In the genomic region with DNA sequence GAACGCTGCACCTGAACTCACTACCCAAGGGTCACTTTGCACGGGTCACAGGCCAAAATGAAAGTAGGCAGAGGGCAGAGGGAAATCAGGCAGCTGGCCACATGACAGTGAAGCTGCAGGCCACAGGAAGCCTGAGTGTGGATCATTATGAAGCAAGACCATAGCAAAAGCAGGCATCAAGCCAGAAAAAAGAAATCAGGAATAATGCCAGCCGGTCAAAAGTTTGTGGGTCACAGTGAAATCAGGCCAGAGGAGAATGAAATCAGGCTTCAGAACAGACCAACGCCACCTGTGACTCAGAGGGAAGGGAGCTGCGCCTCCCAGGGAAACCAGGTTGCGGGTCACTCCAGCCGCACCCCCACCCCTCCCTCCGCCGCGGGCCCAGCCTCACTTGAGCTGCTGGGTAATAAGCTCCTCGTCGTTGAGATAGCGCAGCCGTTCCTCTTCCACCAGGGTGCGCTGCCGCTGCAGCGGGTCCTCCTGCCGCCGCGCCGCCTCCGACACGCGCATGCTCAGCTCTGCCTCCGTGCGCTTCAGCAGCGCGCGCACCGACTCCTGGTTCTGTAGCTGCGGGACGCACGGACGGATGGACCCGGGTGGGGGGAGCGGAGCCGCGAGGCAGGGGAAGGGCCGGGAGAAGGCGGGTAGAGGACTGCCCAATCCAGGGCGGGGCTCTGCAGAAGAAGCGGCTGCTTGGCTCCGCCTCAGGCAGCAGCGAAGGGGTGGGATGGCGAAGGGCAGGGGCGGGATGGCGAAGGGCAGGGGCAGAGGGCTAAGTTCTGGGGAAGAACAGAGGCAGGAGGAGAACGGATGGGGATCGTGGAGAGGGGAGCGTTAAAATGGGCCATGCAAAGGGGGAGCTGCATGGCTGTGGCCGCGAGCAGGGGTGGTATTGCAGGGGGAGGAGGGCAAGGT, we compare ENCODE assay signal across 8 cellular contexts. TPM values are rescaled to one million over a fixed set of nuclear protein-coding genes. Genes with fewer than 3 reads are reported as not detected.
DNase-seq lines count a peak whose midpoint lies in the region; ATAC-seq and TF ChIP-seq lines count a peak whose summit lies in the region.

No MANE protein-coding gene starts in this region.

- DNase-seq in DMS79 treated with DMSO at 0.1 percent for 48 hours (lab: John Stamatoyannopoulos, UW) (peak; percentile 93), HCT116 (ENCODE audit: low read depth, low spot score) (peak; percentile 92), NCI-H1105 (lab: John Stamatoyannopoulos, UW) (peak; percentile 91), SKM-1 (lab: John Stamatoyannopoulos, UW; ENCODE audit: unreplicated experiment) (peak; percentile 89), glutamatergic neuron (peak; percentile 93), occipital lobe (lab: John Stamatoyannopoulos, UW) (peak; percentile 86), superior temporal gyrus (ENCODE audit: extremely low spot score) (peak; percentile 96)

- peak; percentile 90 for ATAC-seq in HCT116

- H3K4me2 ChIP-seq in HCT116 (ENCODE audit: low read length), result peak overlapping the region; percentile 96

- H3K4me1 ChIP-seq in HCT116 (ENCODE audit: control insufficient read depth in 1 of 2, insufficient read depth in 2 of 2, low read length in 2 of 2), result peaks cover 21 to 42% of the 10 kb centered on the region in 2 experiments

- peak; percentile 93 for TF ChIP-seq RAD21 in HCT116 (IDR thresholded peaks at IDR 0.05; ENCODE audit: low read depth)

- no peaks in the 10 kb centered on the region for H3K9me3 Mint-ChIP-seq in activated naive CD8-positive, alpha-beta T cell (ENCODE audit: low read depth)
- H3K9me3 Mint-ChIP-seq in glutamatergic neuron (ENCODE audit: unreplicated experiment), result peaks cover 7% of the 10 kb centered on the region

- peak; percentile 88 to 97 (median 95) for TF ChIP-seq CTCF in HCT116 (IDR thresholded peaks at IDR 0.05 in 2 of 3, conservative IDR thresholded peaks at IDR 0.05 in 1 of 3; ENCODE audit: borderline replicate concordance in 1 of 3, insufficient read depth in 1 of 3, low read depth in 2 of 3, low read length in 2 of 3)
- peak; percentile 81 for TF ChIP-seq CTCF in glutamatergic neuron (IDR thresholded peaks at IDR 0.05; ENCODE audit: partially characterized antibody, unreplicated experiment)

- H3K36me3 ChIP-seq in HCT116 (ENCODE audit: control insufficient read depth in 1 of 2, insufficient read depth in 2 of 2, low read length in 2 of 2), result no peaks in the 10 kb centered on the region

- H3K9ac ChIP-seq in HCT116 (ENCODE audit: low read length), result peak overlapping the region; percentile 57

- peak overlapping the region; percentile 96 for H3K4me3 Mint-ChIP-seq in activated naive CD8-positive, alpha-beta T cell
- H3K4me3 Mint-ChIP-seq in glutamatergic neuron (ENCODE audit: unreplicated experiment), result peak overlapping the region; percentile 91

- H3K27ac Mint-ChIP-seq in activated naive CD8-positive, alpha-beta T cell, result no peak overlapping the region
- no peak overlapping the region for H3K27ac Mint-ChIP-seq in glutamatergic neuron (ENCODE audit: unreplicated experiment)

- peak overlapping the region; percentile 46 to 61 for H3K4me3 ChIP-seq in HCT116 (replicated peaks in 1 of 2; ENCODE audit: low read depth in 1 of 2, low read length in 2 of 2)

- no peak overlapping the region for H2AFZ ChIP-seq in HCT116 (ENCODE audit: low read depth, low read length, poor library complexity, severe bottlenecking)

- H3K79me2 ChIP-seq in HCT116 (ENCODE audit: insufficient read depth, low read length), result no peaks in the 10 kb centered on the region

- intact Hi-C loops in HCT116 (cut with micrococcal nuclease), result loop anchor here (1.0 to 2.0 kb wide), 2 partner anchors 26 to 109 kb away; no protein-coding TSS in a partner anchor

- H3K9me3 ChIP-seq in HCT116 (ENCODE audit: control insufficient read depth in 1 of 2, insufficient read depth in 1 of 2, low read depth in 1 of 2, low read length in 2 of 2), result no peaks in the 10 kb centered on the region

- POLR2A ChIA-PET in HCT116 (lab: Charles Lee), result interaction anchor here (0.5 to 1.7 kb wide), 11 partner anchors 12 to 653 kb away, joined by 3 to 6 read pairs (median 4); a partner anchor contains a TSS

- RAD21 ChIA-PET in HCT116 (lab: Charles Lee; ENCODE audit: low non-redundant PET in 1 of 2, low total read pairs in 2 of 2, uncharacterized antibody in 2 of 2, unreplicated experiment in 2 of 2), result interaction anchor here (0.7 to 2.4 kb wide), 9 partner anchors 21 to 109 kb away, joined by 3 to 21 read pairs (median 7); no protein-coding TSS in a partner anchor

- peak overlapping the region; percentile 47 for H3K27ac ChIP-seq in HCT116 (ENCODE audit: low read depth, low read length)

- no peak for TF ChIP-seq POLR2A in HCT116 (IDR thresholded peaks at IDR 0.05; ENCODE audit: borderline replicate concordance, extremely low read depth, insufficient read depth, insufficient read length)

- H3K36me3 Mint-ChIP-seq in activated naive CD8-positive, alpha-beta T cell, result no peaks in the 10 kb centered on the region
- H3K36me3 Mint-ChIP-seq in glutamatergic neuron (ENCODE audit: unreplicated experiment), result no peaks in the 10 kb centered on the region

- H3K4me1 Mint-ChIP-seq in activated naive CD8-positive, alpha-beta T cell (ENCODE audit: low read depth), result peaks cover 25% of the 10 kb centered on the region
- peaks cover 8% of the 10 kb centered on the region for H3K4me1 Mint-ChIP-seq in glutamatergic neuron (ENCODE audit: low read depth, unreplicated experiment)

- no peaks in the 10 kb centered on the region for H3K9me2 ChIP-seq in HCT116 (ENCODE audit: insufficient read depth)

- H3K27me3 Mint-ChIP-seq in activated naive CD8-positive, alpha-beta T cell, result peaks cover 14% of the 10 kb centered on the region
- peaks cover 28% of the 10 kb centered on the region for H3K27me3 Mint-ChIP-seq in glutamatergic neuron (ENCODE audit: unreplicated experiment)

- no TSS peak for BruUV-seq in HCT116 (replicated peaks; lab: Mats Ljungman, UMichigan)

- no peaks in the 10 kb centered on the region for H3K27me3 ChIP-seq in HCT116 (ENCODE audit: insufficient read depth, low read length)

- no peaks in the 10 kb centered on the region for H4K20me1 ChIP-seq in HCT116 (ENCODE audit: insufficient read depth)

- CTCF ChIA-PET in HCT116 (lab: Charles Lee), result interaction anchor here (0.8 to 4.8 kb wide), 30 partner anchors 8 to 208 kb away, joined by 3 to 146 read pairs (median 4); a partner anchor contains a TSS

TF ChIP-seq in HCT116, 20 proteins besides CTCF, POLR2A, EP300 and RAD21:
- TF ChIP-seq EZH2phosphoT487 (IDR thresholded peaks at IDR 0.05; ENCODE audit: borderline replicate concordance), result no peak
- TF ChIP-seq, protein P1, sequence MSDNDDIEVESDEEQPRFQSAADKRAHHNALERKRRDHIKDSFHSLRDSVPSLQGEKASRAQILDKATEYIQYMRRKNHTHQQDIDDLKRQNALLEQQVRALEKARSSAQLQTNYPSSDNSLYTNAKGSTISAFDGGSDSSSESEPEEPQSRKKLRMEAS (IDR thresholded peaks at IDR 0.05), result peak; percentile 66
- no peak for TF ChIP-seq SIN3A (IDR thresholded peaks at IDR 0.05; ENCODE audit: low read depth)
- TF ChIP-seq SP1 (IDR thresholded peaks at IDR 0.05; ENCODE audit: low read depth), result no peak
- no peak for TF ChIP-seq ZFX (IDR thresholded peaks at IDR 0.05)
- TF ChIP-seq POLR2AphosphoS5 (IDR thresholded peaks at IDR 0.05; ENCODE audit: low read depth, low read length), result peak; percentile 54; the same call in 1 of the 2 replicates
- peak; percentile 17 for TF ChIP-seq TCF7L2 (IDR thresholded peaks at IDR 0.05; ENCODE audit: borderline replicate concordance, extremely low read depth, insufficient read depth, insufficient read length)
- TF ChIP-seq YY1 (IDR thresholded peaks at IDR 0.05; ENCODE audit: extremely low read depth, insufficient replicate concordance, low read depth, low read length), result no peak

RNA-seq across cellular contexts. Expression of a gene that starts 47.7 kb away (rescaled TPM):
- total RNA-seq in HCT116 (2021; ENCODE audit: unreplicated experiment), result 10.5 TPM
- polyA plus RNA-seq in HCT116 (2012), result 5.3 and 6.6 TPM in 2 replicates
- total RNA-seq in glutamatergic neuron (ENCODE audit: unreplicated experiment), result 20.8 TPM
- total RNA-seq in occipital lobe, result 24.5 TPM

Comparison
In these comparisons a context has a peak if more than half of its experiments do, and no peak if none do; other contexts are left out.
1. Peak in every context shown above with its lines: DNase-seq, ATAC-seq, H3K4me3 ChIP-seq and H3K27ac ChIP-seq.